ENCODE assay signal across 2 cellular contexts in the genomic region with DNA sequence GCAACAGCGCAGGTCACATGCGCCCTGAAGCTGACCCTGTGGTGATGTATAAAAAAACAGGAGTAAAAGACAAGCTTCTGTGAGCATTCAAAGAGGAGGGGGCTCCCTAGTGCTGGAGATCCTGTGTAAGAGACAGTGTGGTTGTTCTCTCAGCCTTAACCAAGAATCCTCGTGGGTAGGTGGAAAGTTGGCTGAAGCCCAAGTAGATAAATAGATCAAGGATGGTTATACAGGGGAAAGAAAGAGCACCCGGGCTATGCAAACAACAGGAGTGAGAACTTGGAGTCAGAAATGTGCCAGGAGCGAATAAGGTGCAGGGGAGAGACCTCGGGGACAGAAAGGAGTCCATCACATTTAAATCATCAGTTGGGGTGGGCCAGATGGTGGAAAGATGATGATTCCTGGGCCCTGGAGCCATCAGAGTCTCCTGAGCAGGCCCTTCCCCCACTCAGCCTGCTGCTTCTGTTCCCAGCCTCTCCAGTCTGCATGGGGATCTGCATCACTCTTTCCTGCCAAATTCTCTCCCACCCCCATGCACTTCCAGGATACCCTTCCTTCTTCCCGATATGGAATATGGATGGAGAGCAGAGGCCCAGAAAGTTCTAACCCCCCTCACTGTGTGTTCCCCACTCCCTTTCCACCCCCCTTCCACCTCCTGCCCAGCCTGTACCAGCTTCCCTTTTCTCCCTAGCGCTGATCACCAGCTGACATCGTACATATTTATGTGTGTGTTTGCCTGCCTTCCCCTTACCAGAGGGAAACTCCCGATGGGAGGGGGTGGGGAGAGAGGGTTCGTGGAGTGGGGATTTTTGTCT.
TF ChIP-seq lines count a peak whose summit lies in the region.

No MANE protein-coding gene starts in this region.

TF ChIP-seq in SK-N-SH, 30 proteins besides CTCF, POLR2A, EP300 and RAD21:
- TF ChIP-seq USF2 (IDR thresholded peaks at IDR 0.05; ENCODE audit: borderline replicate concordance, low read depth, low read length) = no peak
- no peak for TF ChIP-seq GATA2 (CRISPR knock-in tag; IDR thresholded peaks at IDR 0.05)
- no peak for TF ChIP-seq NRF1 (IDR thresholded peaks at IDR 0.05; ENCODE audit: low read depth, low read length)
- TF ChIP-seq TCF12 (IDR thresholded peaks at IDR 0.05) = no peak
- no peak for TF ChIP-seq TEAD4 (IDR thresholded peaks at IDR 0.05; ENCODE audit: borderline replicate concordance, insufficient read depth)

TF ChIP-seq in SK-N-SH treated with all-trans-retinoic acid at 6 μM for 48 hours, 23 proteins besides CTCF, POLR2A, EP300 and RAD21:
- TF ChIP-seq ZNF70 (CRISPR knock-in tag; IDR thresholded peaks at IDR 0.05) (no peak), POU6F1 (CRISPR knock-in tag; IDR thresholded peaks at IDR 0.05; ENCODE audit: borderline replicate concordance, low read depth) (no peak), ESRRG (CRISPR knock-in tag; IDR thresholded peaks at IDR 0.05) (no peak), CREB5 (CRISPR knock-in tag; IDR thresholded peaks at IDR 0.05; ENCODE audit: low read depth) (no peak), TCF4 (CRISPR knock-in tag; IDR thresholded peaks at IDR 0.05; ENCODE audit: borderline replicate concordance) (no peak), ZFP3 (CRISPR knock-in tag; IDR thresholded peaks at IDR 0.05) (no peak), BACH2 (CRISPR knock-in tag; IDR thresholded peaks at IDR 0.05; ENCODE audit: borderline replicate concordance) (no peak), GLIS3 (CRISPR knock-in tag; IDR thresholded peaks at IDR 0.05) (no peak), OSR1 (CRISPR knock-in tag; IDR thresholded peaks at IDR 0.05) (no peak), TSHZ2 (CRISPR knock-in tag; IDR thresholded peaks at IDR 0.05) (no peak)
